Comparison of ENCODE assay signal across 8 cellular contexts in genomic region chr9:94259077-94259847, GRCh38. TPM values are rescaled to one million over a fixed set of nuclear protein-coding genes. Genes with fewer than 3 reads are reported as not detected.
A peak's percentile ranks its signal among the peaks of the same experiment; 100 is the strongest.
DNase-seq lines count a peak whose midpoint lies in the region; ATAC-seq, FAIRE-seq and TF ChIP-seq lines count a peak whose summit lies in the region.

TSS of gene ZNF169 (plus strand) at chr9:94259298. CDS start at chr9:94278813, 19,515 bp downstream.

- DNase-seq in H54 (ENCODE audit: insufficient read length, low spot score), result peak; percentile 99
- peak; percentile 92 for DNase-seq in LoVo (ENCODE audit: low spot score)
- DNase-seq in SIG-M5 treated with dmso at 0.1 percent for 504 hours (lab: John Stamatoyannopoulos, UW; ENCODE audit: unreplicated experiment), result peak; percentile 87
- peak; percentile 63 to 79 (median 73) for DNase-seq in activated naive CD4-positive, alpha-beta T cell (lab: John Stamatoyannopoulos, UW)
- peak; percentile 22 to 95 (median 83) for DNase-seq in substantia nigra (lab: John Stamatoyannopoulos, UW)

- H3K4me3 ChIP-seq in gastroesophageal sphincter (peak within 1 kb of the TSS; percentile 67 to 91), neutrophil (ENCODE audit: low read depth in 1 of 2, low read length in 1 of 2) (peak within 1 kb of the TSS; percentile 82 to 87)

- H3K9me3 ChIP-seq in ES-I3 (ENCODE audit: control insufficient read depth, insufficient read depth, low read length) (no peaks in the 10 kb centered on the region), gastroesophageal sphincter (no peaks in the 10 kb centered on the region), neutrophil (no peaks in the 10 kb centered on the region)

- H3K27ac ChIP-seq in gastroesophageal sphincter (peak within 1 kb of the TSS in 3 of 4 donors; percentile 73 to 81 (median 79)), neutrophil (peak within 1 kb of the TSS; percentile 54), substantia nigra (ENCODE audit: low read depth, low read length, poor library complexity, severe bottlenecking) (peak within 1 kb of the TSS; percentile 77)

- WGBS in gastroesophageal sphincter (ENCODE audit: low coverage in 1 of 2), 2 donors, result 0 to 1% methylated on average over 11 to 15 of the region's 49 CpGs

- TF ChIP-seq CTCF in gastroesophageal sphincter (IDR thresholded peaks at IDR 0.05), result no peak
- no peak for TF ChIP-seq CTCF in neutrophil (IDR thresholded peaks at IDR 0.05)

- H3K27me3 ChIP-seq in gastroesophageal sphincter, result no peaks in the 10 kb centered on the region
- peaks cover 25% of the 10 kb centered on the region for H3K27me3 ChIP-seq in neutrophil

- H3K4me1 ChIP-seq in ES-I3 (ENCODE audit: insufficient read depth, low read length), result no peaks in the 10 kb centered on the region
- H3K4me1 ChIP-seq in gastroesophageal sphincter, result peaks cover 0 to 16% (median 0%) of the 10 kb centered on the region in 3 donors
- peaks cover 3 to 13% of the 10 kb centered on the region in 2 experiments for H3K4me1 ChIP-seq in neutrophil (ENCODE audit: control insufficient read depth in 1 of 2, insufficient read depth in 1 of 2, low read depth in 1 of 2, low read length in 1 of 2)

- peak; percentile 87 for TF ChIP-seq POLR2A in H54 (IDR thresholded peaks at IDR 0.05; ENCODE audit: low read depth, low read length)
- peak; percentile 24 to 44 for TF ChIP-seq POLR2A in gastroesophageal sphincter (IDR thresholded peaks at IDR 0.05)

- peak; percentile 100 for ATAC-seq in gastroesophageal sphincter

- H3K36me3 ChIP-seq in ES-I3 (ENCODE audit: insufficient read depth, low read length), result no peaks in the 10 kb centered on the region
- peaks cover 0 to 4% of the 10 kb centered on the region in 2 donors for H3K36me3 ChIP-seq in gastroesophageal sphincter
- peaks cover 5% of the 10 kb centered on the region for H3K36me3 ChIP-seq in neutrophil

- no peak for TF ChIP-seq EP300 in gastroesophageal sphincter (IDR thresholded peaks at IDR 0.05)

- peak; percentile 99 for FAIRE-seq in H54 (lab: Jason Lieb, UNC)

- H3K9ac ChIP-seq in ES-I3 (ENCODE audit: low read depth, low read length), result peak within 1 kb of the TSS; percentile 92

RNA-seq across cellular contexts. Expression of gene ZNF169, which starts in this region (rescaled TPM):
- 10 to 100 TPM in 2 of 4 donors, 1 to 10 TPM in 2; 3.1 to 14.8 (median 8.3) TPM for total RNA-seq in gastroesophageal sphincter

Comparison
In these comparisons a context has a peak if more than half of its experiments do, and no peak if none do; other contexts are left out.
1. Peak in every context shown above with its lines: DNase-seq, ATAC-seq, H3K4me3 ChIP-seq and H3K27ac ChIP-seq.